Comparison of ENCODE assay signal across 32 cellular contexts in the genomic region with DNA sequence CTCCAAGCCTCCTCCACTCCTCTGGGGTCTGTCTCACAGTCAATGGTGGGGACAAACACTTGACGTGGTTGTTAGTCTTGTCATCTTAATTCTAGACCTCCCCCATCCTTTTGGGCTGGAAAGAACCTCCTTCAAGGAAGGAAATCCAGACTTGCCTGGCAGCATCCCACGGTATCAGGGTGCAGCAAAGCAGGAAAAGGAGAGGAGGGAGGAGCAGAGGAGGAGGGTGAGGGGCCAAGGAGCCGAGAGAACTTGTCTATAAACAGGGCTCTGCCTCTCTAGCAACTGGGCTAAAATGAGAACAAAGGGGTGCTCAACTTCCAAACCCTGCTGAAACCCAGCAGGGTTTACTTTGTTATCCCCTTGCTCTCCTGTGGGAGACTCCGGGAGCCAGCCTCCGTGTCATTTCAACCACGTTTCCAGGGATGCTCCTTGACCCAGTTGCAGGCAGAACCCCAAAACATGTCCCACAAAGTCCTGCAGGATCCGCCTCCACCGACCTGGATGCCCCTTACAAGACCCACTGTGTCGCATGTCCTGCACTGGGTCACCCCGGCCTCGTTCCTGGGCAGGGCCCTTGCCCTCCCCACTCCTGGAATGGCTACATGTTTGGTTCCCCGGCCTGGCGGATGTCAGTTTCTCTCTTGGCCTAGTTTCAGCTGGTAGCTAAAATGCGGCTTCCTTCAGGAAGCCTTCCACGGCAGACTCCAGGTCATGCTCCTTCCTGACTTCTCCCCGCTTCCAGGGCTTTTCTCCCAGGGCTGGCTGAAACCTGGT.
"Had no signal": no experiment of that assay in that cellular context is flagged by ENCODE, and none has a peak within 500 bp of the region (broad histone marks: within the 10 kb centered on the region; RNA-seq: fewer than 3 reads in every experiment).

No MANE protein-coding gene starts in this region.

- DNase-seq: activated CD4-positive, alpha-beta T cell treated with anti-CD3 and anti-CD28 coated beads for 4 hours; activated CD4-positive, alpha-beta T cell treated with anti-CD3 and anti-CD28 coated beads, Interleukin-2, amount 50 U/mL, for 4 hours; activated effector memory CD4-positive, alpha-beta T cell treated with anti-CD3 and anti-CD28 coated beads, Interleukin-2, amount 50 U/mL, for 16 hours; activated naive CD4-positive, alpha-beta T cell treated with anti-CD3 and anti-CD28 coated beads for 36 hours; activated naive CD8-positive, alpha-beta T cell treated with anti-CD3 and anti-CD28 coated beads for 36 hours; aorta; body of pancreas; caudate nucleus; endodermal cell; foreskin fibroblast; heart left ventricle; hypothalamus; immature natural killer cell; left lung; naive B cell; occipital lobe; posterior cingulate gyrus; sigmoid colon; small intestine; stimulated activated CD4-positive, alpha-beta T cell treated with anti-CD3 and anti-CD28 coated beads, Interleukin-4, amount 100 ng/mL, for 24 hours; stimulated activated naive CD8-positive, alpha-beta T cell treated with anti-CD3 and anti-CD28 coated beads, Interleukin-15, amount 100 ng/mL, for 72 hours; substantia nigra; T-helper 9 cell had no signal

- H3K27me3 ChIP-seq: upper lobe of left lung had no signal

- H3K36me3 Mint-ChIP-seq: activated naive CD8-positive, alpha-beta T cell treated with anti-CD3 and anti-CD28 coated beads for 36 hours; immature natural killer cell; mesothelial cell of epicardium; naive B cell; stimulated activated effector memory CD8-positive, alpha-beta T cell treated with anti-CD3 and anti-CD28 coated beads, Interleukin-12 subunit alpha, Interleukin-12 subunit beta, amount 100 ng/mL, for 72 hours had no signal

- H3K27ac Mint-ChIP-seq: activated naive CD4-positive, alpha-beta T cell treated with anti-CD3 and anti-CD28 coated beads for 36 hours; activated naive CD8-positive, alpha-beta T cell treated with anti-CD3 and anti-CD28 coated beads for 36 hours; activated T-helper 1 cell treated with anti-CD3 and anti-CD28 coated beads, Interleukin-12 subunit alpha, Interleukin-12 subunit beta, Interleukin-2, Interleukin-4 antibody, amounts not matched to agents 30 ng/mL and 10 ng/mL and 1 ng/mL, durations not matched to agents 14 hours and 24 hours and 36 hours; dendritic cell treated with granulocyte-macrophage colony-stimulating factor and Interleukin-4, amounts not matched to agents 40 ng/mL and 50 ng/mL, for 4 days; endodermal cell; immature natural killer cell; mesothelial cell of epicardium; naive B cell; stimulated activated effector memory CD8-positive, alpha-beta T cell treated with anti-CD3 and anti-CD28 coated beads, Interleukin-12 subunit alpha, Interleukin-12 subunit beta, amount 100 ng/mL, for 72 hours; stimulated activated naive CD8-positive, alpha-beta T cell treated with anti-CD3 and anti-CD28 coated beads, Interleukin-15, amount 100 ng/mL, for 72 hours; T-helper 1 cell treated with Interleukin-12 subunit alpha and Interleukin-12 subunit beta and Interleukin-4 antibody, amounts not matched to agents 30 μg/mL and 1 μg/mL, for 36 hours had no signal

- H3K4me3 Mint-ChIP-seq: activated naive CD4-positive, alpha-beta T cell treated with anti-CD3 and anti-CD28 coated beads for 36 hours; activated naive CD8-positive, alpha-beta T cell treated with anti-CD3 and anti-CD28 coated beads for 36 hours; activated T-helper 1 cell treated with anti-CD3 and anti-CD28 coated beads, Interleukin-12 subunit alpha, Interleukin-12 subunit beta, Interleukin-2, Interleukin-4 antibody, amounts not matched to agents 30 ng/mL and 10 ng/mL and 1 ng/mL, durations not matched to agents 14 hours and 24 hours and 36 hours; dendritic cell treated with granulocyte-macrophage colony-stimulating factor and Interleukin-4, amounts not matched to agents 40 ng/mL and 50 ng/mL, for 4 days; endodermal cell; immature natural killer cell; mesothelial cell of epicardium; naive B cell; stimulated activated effector memory CD8-positive, alpha-beta T cell treated with anti-CD3 and anti-CD28 coated beads, Interleukin-12 subunit alpha, Interleukin-12 subunit beta, amount 100 ng/mL, for 72 hours; stimulated activated naive CD8-positive, alpha-beta T cell treated with anti-CD3 and anti-CD28 coated beads, Interleukin-15, amount 100 ng/mL, for 72 hours; T-helper 1 cell treated with Interleukin-12 subunit alpha and Interleukin-12 subunit beta and Interleukin-4 antibody, amounts not matched to agents 30 μg/mL and 1 μg/mL, for 36 hours had no signal

- H3K4me1 ChIP-seq: adrenal gland, body of pancreas, left lung, upper lobe of left lung had no signal

- H3K27me3 Mint-ChIP-seq: activated naive CD8-positive, alpha-beta T cell treated with anti-CD3 and anti-CD28 coated beads for 36 hours had no signal

- H3K4me1 Mint-ChIP-seq: activated naive CD8-positive, alpha-beta T cell treated with anti-CD3 and anti-CD28 coated beads for 36 hours; immature natural killer cell; mesothelial cell of epicardium; naive B cell; stimulated activated effector memory CD8-positive, alpha-beta T cell treated with anti-CD3 and anti-CD28 coated beads, Interleukin-12 subunit alpha, Interleukin-12 subunit beta, amount 100 ng/mL, for 72 hours; stimulated activated naive CD8-positive, alpha-beta T cell treated with anti-CD3 and anti-CD28 coated beads, Interleukin-15, amount 100 ng/mL, for 72 hours had no signal

- H3K36me3 ChIP-seq: adrenal gland, heart left ventricle, left lung, sigmoid colon, upper lobe of left lung had no signal

- H3K9me3 Mint-ChIP-seq: activated naive CD4-positive, alpha-beta T cell treated with anti-CD3 and anti-CD28 coated beads for 36 hours; activated naive CD8-positive, alpha-beta T cell treated with anti-CD3 and anti-CD28 coated beads for 36 hours; activated T-helper 1 cell treated with anti-CD3 and anti-CD28 coated beads, Interleukin-12 subunit alpha, Interleukin-12 subunit beta, Interleukin-2, Interleukin-4 antibody, amounts not matched to agents 30 ng/mL and 10 ng/mL and 1 ng/mL, durations not matched to agents 14 hours and 24 hours and 36 hours; dendritic cell treated with granulocyte-macrophage colony-stimulating factor and Interleukin-4, amounts not matched to agents 40 ng/mL and 50 ng/mL, for 4 days; endodermal cell; immature natural killer cell; mesothelial cell of epicardium; naive B cell; stimulated activated effector memory CD8-positive, alpha-beta T cell treated with anti-CD3 and anti-CD28 coated beads, Interleukin-12 subunit alpha, Interleukin-12 subunit beta, amount 100 ng/mL, for 72 hours; stimulated activated naive CD8-positive, alpha-beta T cell treated with anti-CD3 and anti-CD28 coated beads, Interleukin-15, amount 100 ng/mL, for 72 hours; T-helper 1 cell treated with Interleukin-12 subunit alpha and Interleukin-12 subunit beta and Interleukin-4 antibody, amounts not matched to agents 30 μg/mL and 1 μg/mL, for 36 hours had no signal

- H3K9me3 ChIP-seq: adrenal gland, body of pancreas, heart left ventricle, left lung, sigmoid colon, upper lobe of left lung had no signal

- H3K27ac ChIP-seq: adrenal gland, body of pancreas, heart left ventricle, left lung, sigmoid colon, upper lobe of left lung, VCaP had no signal

- H3K4me3 ChIP-seq: adrenal gland, body of pancreas, heart left ventricle, left lung, sigmoid colon, upper lobe of left lung had no signal

- ATAC-seq: body of pancreas; esophagus mucosa; left lung; stimulated activated effector memory CD8-positive, alpha-beta T cell treated with anti-CD3 and anti-CD28 coated beads, Interleukin-12 subunit alpha, Interleukin-12 subunit beta, amount 100 ng/mL, for 72 hours; stimulated activated naive CD8-positive, alpha-beta T cell treated with anti-CD3 and anti-CD28 coated beads, Interleukin-15, amount 100 ng/mL, for 72 hours had no signal
